In genomic region chr11:843818-844692, GRCh38 we compare ENCODE assay signal across 1 cellular context.
TF ChIP-seq lines count a peak whose summit lies in the region.

No MANE protein-coding gene starts in this region.

TF ChIP-seq in HepG2, 621 proteins besides CTCF, POLR2A, EP300 and RAD21 (continued from another document and continues in another):
- TF ChIP-seq ZNF687 (CRISPR knock-in tag; IDR thresholded peaks at IDR 0.05) = peak; percentile 96
- peak; percentile 53; the same call in 1 of the 2 replicates for TF ChIP-seq ZNF574 (CRISPR knock-in tag; IDR thresholded peaks at IDR 0.05)
- TF ChIP-seq ZBTB33 (CRISPR knock-in tag; IDR thresholded peaks at IDR 0.05) = peak; percentile 22; the same call in 1 of the 2 replicates
- no peak for TF ChIP-seq ZNF879 (CRISPR knock-in tag; IDR thresholded peaks at IDR 0.05)
- TF ChIP-seq ATF2 (CRISPR knock-in tag; IDR thresholded peaks at IDR 0.05) = 0 out of 2 replicates have a peak, but pooled peaks have one; percentile 6
- peak; percentile 88 for TF ChIP-seq PAXIP1 (CRISPR knock-in tag; conservative IDR thresholded peaks at IDR 0.05)
- TF ChIP-seq FOXC1 (CRISPR knock-in tag; IDR thresholded peaks at IDR 0.05; ENCODE audit: borderline replicate concordance) = 0 out of 2 replicates have a peak, but pooled peaks have one; percentile 12
- no peak for TF ChIP-seq ZNF333 (CRISPR knock-in tag; IDR thresholded peaks at IDR 0.05; ENCODE audit: borderline replicate concordance)
- no peak for TF ChIP-seq ZNF761 (CRISPR knock-in tag; conservative IDR thresholded peaks at IDR 0.05)
- TF ChIP-seq ARNTL (CRISPR knock-in tag; IDR thresholded peaks at IDR 0.05) = peak; percentile 100
- TF ChIP-seq DMAP1 (CRISPR knock-in tag; IDR thresholded peaks at IDR 0.05) = peak; percentile 80
- 0 out of 2 replicates have a peak, but pooled peaks have one; percentile 46 for TF ChIP-seq ZNF33B (CRISPR knock-in tag; IDR thresholded peaks at IDR 0.05)
- 0 out of 2 replicates have a peak, but pooled peaks have one; percentile 51 for TF ChIP-seq KDM1A (CRISPR knock-in tag; IDR thresholded peaks at IDR 0.05)
- peak; percentile 53; the same call in 1 of the 2 replicates for TF ChIP-seq GFI1 (CRISPR knock-in tag; IDR thresholded peaks at IDR 0.05; ENCODE audit: borderline replicate concordance)
- 0 out of 2 replicates have a peak, but pooled peaks have one; percentile 18 for TF ChIP-seq CCDC6 (CRISPR knock-in tag; IDR thresholded peaks at IDR 0.05)
- peak; percentile 48; the same call in 1 of the 2 replicates for TF ChIP-seq NR1H2 (CRISPR knock-in tag; IDR thresholded peaks at IDR 0.05; ENCODE audit: borderline replicate concordance, low read depth)
- peak; percentile 45; the same call in 1 of the 2 replicates for TF ChIP-seq ELF1 (CRISPR knock-in tag; IDR thresholded peaks at IDR 0.05)
- TF ChIP-seq ZBTB34 (CRISPR knock-in tag; IDR thresholded peaks at IDR 0.05) = 0 out of 2 replicates have a peak, but pooled peaks have one; percentile 41
- peak; percentile 49; the same call in 1 of the 2 replicates for TF ChIP-seq ZIK1 (CRISPR knock-in tag; IDR thresholded peaks at IDR 0.05; ENCODE audit: borderline replicate concordance, low read depth)
- TF ChIP-seq CBX2 (IDR thresholded peaks at IDR 0.05; ENCODE audit: low read depth, low read length) = no peak
- peak; percentile 50; the same call in 1 of the 2 replicates for TF ChIP-seq CBX2 (CRISPR knock-in tag; IDR thresholded peaks at IDR 0.05; ENCODE audit: low read depth)
- TF ChIP-seq BCL6 (CRISPR knock-in tag; IDR thresholded peaks at IDR 0.05) = peak; percentile 32; the same call in 1 of the 2 replicates
- peak; percentile 83 for TF ChIP-seq ZFP91 (CRISPR knock-in tag; IDR thresholded peaks at IDR 0.05; ENCODE audit: borderline replicate concordance)
- peak; percentile 97 for TF ChIP-seq TEAD3 (CRISPR knock-in tag; optimal IDR thresholded peaks at IDR 0.05; ENCODE audit: borderline replicate concordance)
- no peak for TF ChIP-seq NONO (IDR thresholded peaks at IDR 0.05)
- TF ChIP-seq NONO (CRISPR knock-in tag; conservative IDR thresholded peaks at IDR 0.05) = peak; percentile 82; the same call in 1 of the 2 replicates
- no peak; the same call in 1 of the 2 replicates for TF ChIP-seq ZFP90 (CRISPR knock-in tag; IDR thresholded peaks at IDR 0.05; ENCODE audit: borderline replicate concordance)
- TF ChIP-seq ZNF451 (CRISPR knock-in tag; IDR thresholded peaks at IDR 0.05) = peak; percentile 41; the same call in 1 of the 2 replicates
- TF ChIP-seq TRAFD1 (CRISPR knock-in tag; IDR thresholded peaks at IDR 0.05; ENCODE audit: borderline replicate concordance) = peak; percentile 63; the same call in 1 of the 2 replicates
- TF ChIP-seq POGK (CRISPR knock-in tag; conservative IDR thresholded peaks at IDR 0.05) = peak; percentile 80; the same call in 1 of the 2 replicates
- no peak for TF ChIP-seq SRF (IDR thresholded peaks at IDR 0.05; ENCODE audit: low read depth, low read length)
- no peak for TF ChIP-seq POLR2AphosphoS2 (IDR thresholded peaks at IDR 0.05; ENCODE audit: low read depth, low read length)
- 0 out of 2 replicates have a peak, but pooled peaks have one; percentile 19 for TF ChIP-seq GATA4 (IDR thresholded peaks at IDR 0.05; ENCODE audit: borderline replicate concordance, low read depth)
- TF ChIP-seq TBX2 (CRISPR knock-in tag; IDR thresholded peaks at IDR 0.05; ENCODE audit: borderline replicate concordance) = peak; percentile 39; the same call in 1 of the 2 replicates
- TF ChIP-seq SP2 (CRISPR knock-in tag; IDR thresholded peaks at IDR 0.05) = peak; percentile 38; the same call in 1 of the 2 replicates
